ENCODE assay signal across 8 cellular contexts in genomic region chr14:49896272-49896671, GRCh38. TPM values are rescaled to one million over a fixed set of nuclear protein-coding genes. Genes with fewer than 3 reads are reported as not detected.
DNase-seq lines count a peak whose midpoint lies in the region; ATAC-seq, FAIRE-seq and TF ChIP-seq lines count a peak whose summit lies in the region.
"Not testable (repeated sequence)": the region's sequence is repeated elsewhere in the genome, so short reads cannot be mapped to it uniquely, and the experiment has no call there.

No MANE protein-coding gene starts in this region.

- H3K9me3 ChIP-seq in NT2/D1 (ENCODE audit: insufficient read depth, low read length); cardiac muscle cell (ENCODE audit: low read depth); small intestine (ENCODE audit: control insufficient read depth, low read depth): not testable (repeated sequence)

- H3K27ac ChIP-seq in cardiac muscle cell; small intestine (ENCODE audit: low read depth in 1 of 2, low read length in 1 of 2): not testable (repeated sequence)

- H3K4me3 Mint-ChIP-seq in activated CD8-positive, alpha-beta memory T cell treated with anti-CD3 and anti-CD28 coated beads, Interleukin-2, amount 10 ng/mL, durations not matched to agents 7 days and 5 days, result peak overlapping the region; percentile 94
- H3K4me3 Mint-ChIP-seq in central memory CD8-positive, alpha-beta T cell, result peak overlapping the region; percentile 91
- H3K4me3 Mint-ChIP-seq in naive B cell, result peak overlapping the region; percentile 47 to 100 (median 97)

- DNase-seq in NT2/D1 (ENCODE audit: low read depth, low spot score); activated CD8-positive, alpha-beta memory T cell treated with anti-CD3 and anti-CD28 coated beads, Interleukin-2, amount 10 ng/mL, durations not matched to agents 7 days and 5 days; central memory CD8-positive, alpha-beta T cell (ENCODE audit: low spot score in 2 of 2); cardiac muscle cell (ENCODE audit: low read depth in 1 of 2, low spot score in 1 of 2); naive B cell; small intestine: not testable (repeated sequence)

- H3K4me1 ChIP-seq in NT2/D1 (ENCODE audit: insufficient read depth, insufficient read length); small intestine (ENCODE audit: control insufficient read depth in 2 of 2, insufficient read depth in 1 of 2, low read depth in 1 of 2, low read length in 1 of 2): not testable (repeated sequence)
- H3K4me1 ChIP-seq in cardiac muscle cell (ENCODE audit: low read depth), result peaks cover 41% of the 10 kb centered on the region

- H3K4me3 ChIP-seq in GM12875 (ENCODE audit: low read depth, low read length), result peak overlapping the region; percentile 49
- H3K4me3 ChIP-seq in NT2/D1 (ENCODE audit: insufficient read length, low read depth), result peak overlapping the region; percentile 8
- H3K4me3 ChIP-seq in cardiac muscle cell, result peak overlapping the region; percentile 7
- peak overlapping the region in 1 of 2 donors; percentile 54 for H3K4me3 ChIP-seq in small intestine (ENCODE audit: low read depth in 1 of 2, low read length in 2 of 2)

- not testable (repeated sequence) for H3K9ac ChIP-seq in NT2/D1 (ENCODE audit: insufficient read length, low read depth)

- H3K4me1 Mint-ChIP-seq in activated CD8-positive, alpha-beta memory T cell treated with anti-CD3 and anti-CD28 coated beads, Interleukin-2, amount 10 ng/mL, durations not matched to agents 7 days and 5 days, result peaks cover 30% of the 10 kb centered on the region
- H3K4me1 Mint-ChIP-seq in central memory CD8-positive, alpha-beta T cell, result peaks cover 56% of the 10 kb centered on the region
- peaks cover 42 to 61% (median 57%) of the 10 kb centered on the region in 3 donors for H3K4me1 Mint-ChIP-seq in naive B cell

- H3K27me3 ChIP-seq in NT2/D1 (ENCODE audit: insufficient read depth, insufficient read length); cardiac muscle cell; small intestine (ENCODE audit: control insufficient read depth in 2 of 2, insufficient read depth in 2 of 2, low read length in 2 of 2): not testable (repeated sequence)

- CTCF ChIA-PET in activated CD8-positive, alpha-beta memory T cell treated with anti-CD3 and anti-CD28 coated beads, Interleukin-2, amount 10 ng/mL, durations not matched to agents 7 days and 5 days (lab: Charles Lee), result interaction anchor here (0.7 to 1.8 kb wide), 8 partner anchors 28 to 192 kb away, joined by 3 to 9 read pairs (median 3); no protein-coding TSS in a partner anchor

- peak overlapping the region; percentile 99 for H3K27ac Mint-ChIP-seq in activated CD8-positive, alpha-beta memory T cell treated with anti-CD3 and anti-CD28 coated beads, Interleukin-2, amount 10 ng/mL, durations not matched to agents 7 days and 5 days
- peak overlapping the region; percentile 95 for H3K27ac Mint-ChIP-seq in central memory CD8-positive, alpha-beta T cell (ENCODE audit: low read depth)
- peak overlapping the region; percentile 16 to 84 (median 62) for H3K27ac Mint-ChIP-seq in naive B cell

- H3K36me3 Mint-ChIP-seq in activated CD8-positive, alpha-beta memory T cell treated with anti-CD3 and anti-CD28 coated beads, Interleukin-2, amount 10 ng/mL, durations not matched to agents 7 days and 5 days, result peaks cover 51% of the 10 kb centered on the region
- peaks cover 50% of the 10 kb centered on the region for H3K36me3 Mint-ChIP-seq in central memory CD8-positive, alpha-beta T cell (ENCODE audit: insufficient read depth)
- peaks cover 20 to 29% of the 10 kb centered on the region in 2 donors for H3K36me3 Mint-ChIP-seq in naive B cell

- not testable (repeated sequence) for H3K9me3 Mint-ChIP-seq in activated CD8-positive, alpha-beta memory T cell treated with anti-CD3 and anti-CD28 coated beads, Interleukin-2, amount 10 ng/mL, durations not matched to agents 7 days and 5 days (ENCODE audit: low read depth); central memory CD8-positive, alpha-beta T cell; naive B cell

- ATAC-seq in activated CD8-positive, alpha-beta memory T cell treated with anti-CD3 and anti-CD28 coated beads, Interleukin-2, amount 10 ng/mL, durations not matched to agents 7 days and 5 days; central memory CD8-positive, alpha-beta T cell (replicated peaks; ENCODE audit: extremely low read depth, poor library complexity, severe bottlenecking); naive B cell (ENCODE audit: low read depth in 2 of 2): not testable (repeated sequence)

- not testable (repeated sequence) for H3K27me3 Mint-ChIP-seq in activated CD8-positive, alpha-beta memory T cell treated with anti-CD3 and anti-CD28 coated beads, Interleukin-2, amount 10 ng/mL, durations not matched to agents 7 days and 5 days; central memory CD8-positive, alpha-beta T cell; naive B cell

- H3K36me3 ChIP-seq in NT2/D1 (ENCODE audit: insufficient read depth, insufficient read length, low read length), result peaks cover 30% of the 10 kb centered on the region
- H3K36me3 ChIP-seq in cardiac muscle cell; small intestine (ENCODE audit: control insufficient read depth in 2 of 2, insufficient read depth in 2 of 2, low read length in 2 of 2): not testable (repeated sequence)

- not testable (repeated sequence) for TF ChIP-seq CTCF in GM12875 (IDR thresholded peaks at IDR 0.05; ENCODE audit: borderline replicate concordance, insufficient read depth, low read depth, low read length); cardiac muscle cell (IDR thresholded peaks at IDR 0.05; ENCODE audit: low read depth, low read length)

- FAIRE-seq in A204.1 (lab: Jason Lieb, UNC) (peak; percentile 93), small intestine (lab: Jason Lieb, UNC) (peak; percentile 72)

RNA-seq across cellular contexts. Expression of gene ARF6, which starts 3.4 kb away (rescaled TPM):
- total RNA-seq in activated CD8-positive, alpha-beta memory T cell treated with anti-CD3 and anti-CD28 coated beads, Interleukin-2, amount 10 ng/mL, durations not matched to agents 7 days and 5 days, result 100 to 1,000 TPM; 171 to 190 TPM
- 22.5 and 23.3 TPM in 2 replicates for total RNA-seq in cardiac muscle cell
- polyA plus RNA-seq in cardiac muscle cell, result 27.8 and 28.4 TPM in 2 replicates
- 100 to 1,000 TPM; 161 to 190 (median 184) TPM for polyA plus RNA-seq in naive B cell (ENCODE audit: low read depth in 6 of 6)
- polyA plus RNA-seq in small intestine, result 10 to 100 TPM; 51.9 to 65.4 (median 64.6) TPM

RNA-seq across cellular contexts. Expression of gene NEMF, which starts 43.7 kb away (rescaled TPM):
- total RNA-seq in activated CD8-positive, alpha-beta memory T cell treated with anti-CD3 and anti-CD28 coated beads, Interleukin-2, amount 10 ng/mL, durations not matched to agents 7 days and 5 days, result 10 to 100 TPM; 78.7 to 82.8 TPM
- 33.9 and 43.9 TPM in 2 replicates for total RNA-seq in cardiac muscle cell
- polyA plus RNA-seq in cardiac muscle cell (71.9 and 80.5 TPM in 2 replicates), naive B cell (ENCODE audit: low read depth in 6 of 6) (10 to 100 TPM; 42.8 to 80.8 (median 50.0) TPM), small intestine (10 to 100 TPM; 19.6 to 33.5 (median 29.1) TPM)
